Comparison of ENCODE assay signal across 8 cellular contexts in the genomic region with DNA sequence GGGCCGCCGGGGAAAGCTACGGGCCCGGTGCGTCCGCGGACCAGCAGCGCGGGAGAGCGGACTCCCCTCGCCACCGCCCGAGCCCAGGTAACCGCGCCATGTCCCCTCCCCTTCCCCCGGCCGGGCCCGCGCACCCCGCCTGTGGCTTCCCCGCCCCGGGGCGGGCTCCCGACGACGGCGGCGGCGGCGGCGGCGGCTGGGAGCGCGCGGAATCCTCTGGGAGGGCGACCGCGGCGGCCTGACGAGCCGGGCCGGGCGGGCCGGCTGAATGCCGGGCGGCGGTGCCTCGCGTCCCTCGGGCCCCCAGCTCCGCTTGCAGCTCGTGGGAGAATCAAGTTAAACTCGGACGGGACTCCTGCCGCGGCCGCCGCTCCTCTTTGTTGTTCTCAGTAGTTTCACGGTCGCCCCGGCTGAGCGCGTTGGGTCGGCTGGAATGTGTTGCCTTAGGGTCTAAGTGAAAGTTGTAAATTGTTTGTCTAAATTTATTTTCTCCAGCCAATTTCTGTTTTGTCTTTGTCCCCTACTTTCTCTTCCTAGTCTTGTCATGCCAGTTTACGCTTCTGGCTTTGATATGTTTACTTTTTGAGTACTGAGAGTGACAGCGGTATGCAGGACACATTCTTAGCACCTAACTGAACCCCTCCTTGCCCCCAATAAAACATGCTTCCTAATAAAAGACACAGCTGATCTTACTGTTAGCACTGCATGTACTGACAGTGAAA. TPM values are rescaled to one million over a fixed set of nuclear protein-coding genes. Genes with fewer than 3 reads are reported as not detected.
A peak's percentile ranks its signal among the peaks of the same experiment; 100 is the strongest.
DNase-seq lines count a peak whose midpoint lies in the region; ATAC-seq, FAIRE-seq and TF ChIP-seq lines count a peak whose summit lies in the region.

No MANE protein-coding gene starts in this region.

- H3K36me3 Mint-ChIP-seq in progenitor cell of endocrine pancreas (ENCODE audit: insufficient read depth), result peaks cover 9% of the 10 kb centered on the region

- peak; percentile 66 for FAIRE-seq in D721Med (lab: Jason Lieb, UNC)

- H3K4me3 ChIP-seq in HUES48 (ENCODE audit: low read depth, low read length) (peak overlapping the region; percentile 76), adipocyte (ENCODE audit: low read length) (peak overlapping the region; percentile 90), left ventricle myocardium inferior (peak overlapping the region; percentile 84), upper lobe of right lung (peak overlapping the region; percentile 67)

- H3K9me3 ChIP-seq in HUES48 (ENCODE audit: control insufficient read depth, insufficient read depth, low read length) (no peaks in the 10 kb centered on the region), adipocyte (ENCODE audit: control insufficient read depth, low read length) (no peaks in the 10 kb centered on the region), left ventricle myocardium inferior (replicated peaks) (no peaks in the 10 kb centered on the region), upper lobe of right lung (no peaks in the 10 kb centered on the region)

- peak overlapping the region; percentile 98 for H3K27ac ChIP-seq in HUES48 (ENCODE audit: low read depth, low read length)
- peak overlapping the region; percentile 99 for H3K27ac ChIP-seq in left ventricle myocardium inferior (replicated peaks)
- peak overlapping the region; percentile 96 for H3K27ac ChIP-seq in upper lobe of right lung

- H3K4me3 Mint-ChIP-seq in progenitor cell of endocrine pancreas (ENCODE audit: low read depth), result peak overlapping the region; percentile 86

- no peaks in the 10 kb centered on the region for H3K27me3 Mint-ChIP-seq in progenitor cell of endocrine pancreas

- DNase-seq in D721Med (ENCODE audit: insufficient read length, low spot score) (peak; percentile 43), SK-N-DZ (ENCODE audit: low spot score) (peak; percentile 39), adipocyte (ENCODE audit: low read depth) (peak; percentile 87), left ventricle myocardium inferior (peak; percentile 78), progenitor cell of endocrine pancreas (ENCODE audit: low spot score, unreplicated experiment) (peak; percentile 64), upper lobe of right lung (peak; percentile 90)

- intact Hi-C loops in left ventricle myocardium inferior (cut with micrococcal nuclease) (no loop called here), upper lobe of right lung (cut with DNase I) (no loop called here)

- peak overlapping the region; percentile 86 for H3K9ac ChIP-seq in HUES48 (ENCODE audit: low read depth, low read length)
- H3K9ac ChIP-seq in adipocyte (ENCODE audit: low read length), result peak overlapping the region; percentile 90

- no peaks in the 10 kb centered on the region for H3K9me3 Mint-ChIP-seq in progenitor cell of endocrine pancreas (ENCODE audit: low read depth)

- ATAC-seq in GM21381 (IDR thresholded peaks at IDR 0.05; ENCODE audit: unreplicated experiment) (peak; percentile 55), upper lobe of right lung (peak; percentile 89)

- H3K4me1 Mint-ChIP-seq in progenitor cell of endocrine pancreas (ENCODE audit: low read depth), result peaks cover 41% of the 10 kb centered on the region

- TF ChIP-seq CTCF in D721Med (IDR thresholded peaks at IDR 0.05; ENCODE audit: insufficient read depth, missing control alignments) (no peak), left ventricle myocardium inferior (IDR thresholded peaks at IDR 0.05; ENCODE audit: borderline replicate concordance) (no peak), progenitor cell of endocrine pancreas (IDR thresholded peaks at IDR 0.05; ENCODE audit: unreplicated experiment) (no peak), upper lobe of right lung (IDR thresholded peaks at IDR 0.05) (no peak)

- H3K27me3 ChIP-seq in HUES48 (ENCODE audit: control insufficient read depth, insufficient read depth, low read length) (no peaks in the 10 kb centered on the region), adipocyte (replicated peaks; ENCODE audit: control insufficient read depth, insufficient read depth, low read length) (no peaks in the 10 kb centered on the region), left ventricle myocardium inferior (ENCODE audit: low read depth) (no peaks in the 10 kb centered on the region), upper lobe of right lung (no peaks in the 10 kb centered on the region)

- peak overlapping the region; percentile 98 for H3K27ac Mint-ChIP-seq in progenitor cell of endocrine pancreas

- H3K36me3 ChIP-seq in HUES48 (ENCODE audit: control insufficient read depth, insufficient read depth, low read length), result peaks cover 14% of the 10 kb centered on the region
- peaks cover 3% of the 10 kb centered on the region for H3K36me3 ChIP-seq in adipocyte (ENCODE audit: control insufficient read depth, insufficient read depth, low read length, severe bottlenecking)
- H3K36me3 ChIP-seq in left ventricle myocardium inferior, result peaks cover 7% of the 10 kb centered on the region
- H3K36me3 ChIP-seq in upper lobe of right lung, result peaks cover 4% of the 10 kb centered on the region

- peaks cover 41% of the 10 kb centered on the region for H3K4me1 ChIP-seq in HUES48 (ENCODE audit: control insufficient read depth, insufficient read depth, low read length)
- peaks cover 34% of the 10 kb centered on the region for H3K4me1 ChIP-seq in adipocyte (ENCODE audit: control insufficient read depth, insufficient read depth, low read length)
- peaks cover 91% of the 10 kb centered on the region for H3K4me1 ChIP-seq in left ventricle myocardium inferior
- peaks cover 48% of the 10 kb centered on the region for H3K4me1 ChIP-seq in upper lobe of right lung

RNA-seq across cellular contexts. Expression of gene SMAD4, which starts 0.7 kb away (rescaled TPM):
- 62.0 and 73.1 TPM in 2 replicates for polyA plus RNA-seq in SK-N-DZ (2014; cell fraction: cytosol; rRNA removed)
- polyA plus RNA-seq in SK-N-DZ (2014; cell fraction: nucleus; rRNA removed), result 39.8 and 45.6 TPM in 2 replicates
- total RNA-seq in left ventricle myocardium inferior (82.9 TPM), progenitor cell of endocrine pancreas (164 and 165 TPM in 2 replicates), upper lobe of right lung (112 TPM)

Comparison
In these comparisons a context has a peak if more than half of its experiments do, and no peak if none do; other contexts are left out.
1. Peak in every context shown above with its lines: DNase-seq, ATAC-seq, H3K4me3 ChIP-seq and H3K27ac ChIP-seq.
2. DNase-seq: peak in every context shown above with its lines; median percentile 90 in upper lobe of right lung; 87 in adipocyte; 78 in left ventricle myocardium inferior; 64 in progenitor cell of endocrine pancreas; 43 in D721Med; 39 in SK-N-DZ.